24 cellular contexts compared by ENCODE assay signal in genomic region chr9:95104966-95105365, GRCh38.
A peak's percentile ranks its signal among the peaks of the same experiment; 100 is the strongest.
DNase-seq lines count a peak whose midpoint lies in the region; ATAC-seq, FAIRE-seq and TF ChIP-seq lines count a peak whose summit lies in the region.
"Had no signal": no experiment of that assay in that cellular context is flagged by ENCODE, and none has a peak within 500 bp of the region (broad histone marks: within the 10 kb centered on the region; RNA-seq: fewer than 3 reads in every experiment).

No MANE protein-coding gene starts in this region.

- no peaks in the 10 kb centered on the region for H3F3A ChIP-seq in GM23338 (replicated peaks; ENCODE audit: low read depth)

- H3K9me2 ChIP-seq in GM23338 (ENCODE audit: insufficient read depth) = no peaks in the 10 kb centered on the region

- peaks cover 13% of the 10 kb centered on the region; the same call in 2 of the 3 replicates for H3K36me3 Mint-ChIP-seq in GM23338 (ENCODE audit: low read depth)

- H3K4me3 Mint-ChIP-seq in GM23338 = no peak overlapping the region
- H3K4me3 Mint-ChIP-seq: activated naive CD8-positive, alpha-beta T cell treated with anti-CD3 and anti-CD28 coated beads, Interleukin-2, amount 10 ng/mL, durations not matched to agents 7 days and 5 days; neural crest cell had no signal

- H3K27ac Mint-ChIP-seq in GM23338 = no peak overlapping the region
- H3K27ac Mint-ChIP-seq: activated naive CD8-positive, alpha-beta T cell treated with anti-CD3 and anti-CD28 coated beads, Interleukin-2, amount 10 ng/mL, durations not matched to agents 7 days and 5 days; activated T-helper 2 cell treated with anti-CD3 and anti-CD28 coated beads, Interferon-gamma antibody, Interleukin-2, Interleukin-4, amounts not matched to agents 10 μg/mL and 5 μg/mL and 100 μg/mL, durations not matched to agents 14 hours and 24 hours and 36 hours had no signal

- H3K4me1 ChIP-seq in esophagus squamous epithelium (peaks cover 59 to 93% (median 67%) of the 10 kb centered on the region in 3 donors), psoas muscle (peaks cover 26% of the 10 kb centered on the region), HAP-1 (peaks cover 8% of the 10 kb centered on the region), GM23338 (ENCODE audit: insufficient read depth) (no peaks in the 10 kb centered on the region; the same call in 1 of the 2 replicates)
- H3K4me1 ChIP-seq: left lung had no signal

- peak; percentile 10 for ATAC-seq in left ventricle myocardium superior
- ATAC-seq in Right ventricle myocardium inferior = no peak
- peak; percentile 50 to 66 (median 64) for ATAC-seq in psoas muscle
- no peak for ATAC-seq in GM23338
- ATAC-seq in GM18520 (IDR thresholded peaks at IDR 0.05; ENCODE audit: unreplicated experiment) = no peak

- TF ChIP-seq CTCF in esophagus squamous epithelium (IDR thresholded peaks at IDR 0.05) (no peak), psoas muscle (IDR thresholded peaks at IDR 0.05) (no peak), GM23338 (conservative IDR thresholded peaks at IDR 0.05; ENCODE audit: low read depth in 2 of 2) (no peak)

- H4K20me1 ChIP-seq in GM23338 (replicated peaks; ENCODE audit: insufficient read depth) = no peaks in the 10 kb centered on the region
- H4K20me1 ChIP-seq: BLaER1 treated with 17β-estradiol and CSF1 and Interleukin-3, amounts not matched to agents 10 nM and 100 nM had no signal

- WGBS in esophagus squamous epithelium, 2 donors = 54 to 89% methylated on average over 5 of the region's 13 CpGs
- WGBS in psoas muscle, 3 donors = 40 to 58% (median 43%) methylated on average over 13 of the region's 13 CpGs

- H3K27ac ChIP-seq in esophagus squamous epithelium (peak overlapping the region; percentile 83 to 97 (median 90)), psoas muscle (peak overlapping the region; percentile 37), GM23338 (ENCODE audit: low read depth) (no peak overlapping the region)
- H3K27ac ChIP-seq: BLaER1 treated with 17β-estradiol and CSF1 and Interleukin-3, amounts not matched to agents 10 nM and 100 nM; brain microvascular endothelial cell; HL-60; left lung had no signal

- intact Hi-C loops in left ventricle myocardium superior (cut with micrococcal nuclease) (no loop called here), Right ventricle myocardium inferior (cut with DNase I) (no loop called here), esophagus squamous epithelium (cut with DNase I) (no loop called here), psoas muscle (cut with DNase I) (no loop called here)

- no peak overlapping the region for H2AFZ ChIP-seq in GM23338

- H3K9me3 Mint-ChIP-seq in GM23338 = no peaks in the 10 kb centered on the region
- H3K9me3 Mint-ChIP-seq: activated naive CD8-positive, alpha-beta T cell treated with anti-CD3 and anti-CD28 coated beads, Interleukin-2, amount 10 ng/mL, durations not matched to agents 7 days and 5 days; activated T-helper 2 cell treated with anti-CD3 and anti-CD28 coated beads, Interferon-gamma antibody, Interleukin-2, Interleukin-4, amounts not matched to agents 10 μg/mL and 5 μg/mL and 100 μg/mL, durations not matched to agents 14 hours and 24 hours and 36 hours; neural crest cell had no signal

- no peak overlapping the region for H3K4me2 ChIP-seq in GM23338
- H3K4me2 ChIP-seq: BLaER1 treated with 17β-estradiol and CSF1 and Interleukin-3, amounts not matched to agents 10 nM and 100 nM had no signal

- H3K9me3 ChIP-seq in esophagus squamous epithelium (no peaks in the 10 kb centered on the region), psoas muscle (no peaks in the 10 kb centered on the region), HAP-1 (no peaks in the 10 kb centered on the region)
- H3K9me3 ChIP-seq: BLaER1 treated with 17β-estradiol and CSF1 and Interleukin-3, amounts not matched to agents 10 nM and 100 nM; left lung had no signal

- in situ Hi-C loops in HAP-1 (cut with MboI; ENCODE audit: low sequenced_read_pairs) = no loop called here

- DNase-seq in left ventricle myocardium superior (no peak), Right ventricle myocardium inferior (ENCODE audit: missing footprints) (no peak), esophagus squamous epithelium (lab: John Stamatoyannopoulos, UW) (no peak), psoas muscle (peak in 1 of 2 donors; percentile 71), HAP-1 (ENCODE audit: low spot score in 2 of 2) (no peak), frontal cortex (ENCODE audit: low spot score in 2 of 2) (no peak), GM23338 (ENCODE audit: low spot score) (no peak)
- DNase-seq: activated CD4-positive, alpha-beta T cell treated with anti-CD3 and anti-CD28 coated beads for 4 hours; activated naive CD8-positive, alpha-beta T cell treated with anti-CD3 and anti-CD28 coated beads, Interleukin-2, amount 10 ng/mL, durations not matched to agents 7 days and 5 days; brain microvascular endothelial cell; EL; left lung; NCI-H1105 treated with DMSO at 0.1 percent for 48 hours; NCI-H2081 treated with DMSO at 0.1 percent for 48 hours; NCI-H526 treated with DMSO at 0.1 percent for 48 hours; SIG-M5; stimulated activated CD4-positive, alpha-beta T cell treated with anti-CD3 and anti-CD28 coated beads, Interleukin-4, amount 100 ng/mL, for 4 hours; T-helper 1 cell had no signal

- H3K36me3 ChIP-seq in esophagus squamous epithelium (peaks cover 0 to 51% (median 15%) of the 10 kb centered on the region in 3 donors), psoas muscle (ENCODE audit: insufficient read depth in 1 of 2, low read depth in 1 of 2) (peaks cover 0 to 29% of the 10 kb centered on the region in 2 donors), HAP-1 (replicated peaks) (peaks cover 17% of the 10 kb centered on the region; the same call in 1 of the 2 replicates), GM23338 (ENCODE audit: insufficient read depth) (0 out of 2 replicates have a peak, but pooled peaks cover 4% of the 10 kb centered on the region)
- H3K36me3 ChIP-seq: brain microvascular endothelial cell had no signal

- H3K27me3 ChIP-seq in esophagus squamous epithelium = no peaks in the 10 kb centered on the region
- no peaks in the 10 kb centered on the region for H3K27me3 ChIP-seq in psoas muscle (ENCODE audit: insufficient read depth in 3 of 3, low read length in 2 of 3)
- H3K27me3 ChIP-seq in HAP-1 (ENCODE audit: low read depth) = no peaks in the 10 kb centered on the region
- no peaks in the 10 kb centered on the region for H3K27me3 ChIP-seq in GM23338 (ENCODE audit: insufficient read depth)
- H3K27me3 ChIP-seq: BLaER1 treated with 17β-estradiol and CSF1 and Interleukin-3, amounts not matched to agents 10 nM and 100 nM; brain microvascular endothelial cell; left lung had no signal

- H3K4me1 Mint-ChIP-seq in GM23338 = peaks cover 11% of the 10 kb centered on the region

- no peaks in the 10 kb centered on the region for H3K79me2 ChIP-seq in GM23338 (replicated peaks; ENCODE audit: insufficient read depth)

- peaks cover 10% of the 10 kb centered on the region for H3K27me3 Mint-ChIP-seq in GM23338 (ENCODE audit: insufficient read depth, low read depth, poor library complexity)
- H3K27me3 Mint-ChIP-seq: activated naive CD8-positive, alpha-beta T cell treated with anti-CD3 and anti-CD28 coated beads, Interleukin-2, amount 10 ng/mL, durations not matched to agents 7 days and 5 days had no signal

- FAIRE-seq in frontal cortex (lab: Jason Lieb, UNC) = no peak
- FAIRE-seq: GM18507 had no signal

- TF ChIP-seq POLR2A in esophagus squamous epithelium (IDR thresholded peaks at IDR 0.05) = no peak

- H3K4me3 ChIP-seq in esophagus squamous epithelium (peak overlapping the region in 2 of 4 donors; percentile 3 to 5), psoas muscle (no peak overlapping the region), HAP-1 (no peak overlapping the region), GM23338 (no peak overlapping the region)
- H3K4me3 ChIP-seq: BLaER1 treated with 17β-estradiol and CSF1 and Interleukin-3, amounts not matched to agents 10 nM and 100 nM; left lung had no signal

TF ChIP-seq in GM23338, 12 proteins besides CTCF, POLR2A, EP300 and RAD21 (continues in another document):
- TF ChIP-seq CREB1 (CRISPR knock-in tag; IDR thresholded peaks at IDR 0.05; ENCODE audit: low read depth) (no peak), EZH2 (IDR thresholded peaks at IDR 0.05; ENCODE audit: low read depth, unreplicated experiment) (no peak), REST (IDR thresholded peaks at IDR 0.05; ENCODE audit: unreplicated experiment) (no peak), ZNF331 (CRISPR knock-in tag; IDR thresholded peaks at IDR 0.05; ENCODE audit: low read depth) (no peak), EZH2phosphoT487 (IDR thresholded peaks at IDR 0.05; ENCODE audit: unreplicated experiment) (no peak)

Comparison
In these comparisons a context has a peak if more than half of its experiments do, and no peak if none do; other contexts are left out.
1. ATAC-seq: peak in left ventricle myocardium superior (single experiment) and psoas muscle (4 of 4); none in Right ventricle myocardium inferior (single experiment), GM23338 (single experiment) and GM18520 (single experiment).